In the genomic region with DNA sequence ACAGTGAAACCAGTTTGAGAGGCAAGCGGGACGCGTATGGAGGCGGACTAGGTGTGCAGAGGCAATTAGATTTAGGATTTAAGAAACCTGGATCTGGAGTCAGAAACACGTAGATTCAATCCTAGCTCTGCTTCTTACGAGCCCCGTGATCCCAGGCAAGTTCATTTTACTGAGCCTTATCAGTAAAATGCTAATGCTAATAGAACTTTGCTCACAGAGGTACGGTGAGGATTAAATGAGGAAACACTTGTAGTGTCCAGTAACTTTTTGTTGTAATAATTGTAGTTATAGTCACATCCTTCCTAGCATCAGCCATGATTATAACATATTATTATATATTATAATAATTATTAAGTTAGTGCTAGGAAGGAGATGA, we compare ENCODE assay signal across 12 cellular contexts. TPM values are rescaled to one million over a fixed set of nuclear protein-coding genes. Genes with fewer than 3 reads are reported as not detected.
DNase-seq lines count a peak whose midpoint lies in the region; ATAC-seq, FAIRE-seq and TF ChIP-seq lines count a peak whose summit lies in the region.
"Had no signal": no experiment of that assay in that cellular context is flagged by ENCODE, and none has a peak within 500 bp of the region (broad histone marks: within the 10 kb centered on the region; RNA-seq: fewer than 3 reads in every experiment).

No MANE protein-coding gene starts in this region.

- H3K4me3 ChIP-seq in H1 (ENCODE audit: extremely low read depth in 1 of 4, insufficient read depth in 2 of 4, low read depth in 3 of 4, low read length in 4 of 4): peak overlapping the region; percentile 21 to 62 (median 44); a peak in 5 of 8 replicates
- H3K4me3 ChIP-seq in mucosa of stomach (ENCODE audit: low read length): peak overlapping the region; percentile 75
- H3K4me3 ChIP-seq in upper lobe of left lung: peak overlapping the region in 3 of 4 donors; percentile 48 to 63 (median 59)

- H3K36me3 ChIP-seq in H1 (ENCODE audit: control insufficient read depth in 2 of 4, insufficient read depth in 4 of 4, low read length in 3 of 4) (no peaks in the 10 kb centered on the region), mucosa of stomach (ENCODE audit: control insufficient read depth, insufficient read depth, low read length) (peaks cover 4% of the 10 kb centered on the region), upper lobe of left lung (peaks cover 0 to 18% (median 10%) of the 10 kb centered on the region in 4 donors)

- no peaks in the 10 kb centered on the region for H3K79me1 ChIP-seq in H1 (ENCODE audit: low read depth, low read length)

- H3K79me2 ChIP-seq in H1 (ENCODE audit: control insufficient read depth in 1 of 2, insufficient read depth in 2 of 2, low read length in 2 of 2): no peaks in the 10 kb centered on the region

- H4K8ac ChIP-seq in H1 (ENCODE audit: extremely low read depth, insufficient read depth, low read length): peak overlapping the region; percentile 69

- no peak overlapping the region for H2AK5ac ChIP-seq in H1 (ENCODE audit: low read depth, low read length)

- no peak overlapping the region for H3K23ac ChIP-seq in H1 (ENCODE audit: insufficient read length)

- intact Hi-C loops in activated CD4-positive, alpha-beta memory T cell treated with anti-CD3 and anti-CD28 coated beads for 36 hours (cut with micrococcal nuclease): no loop called here

- H3K9ac ChIP-seq in H1 (replicated peaks in 1 of 4; ENCODE audit: extremely low read depth in 1 of 4, low read depth in 3 of 4, low read length in 3 of 4) (peak overlapping the region in 2 of 4 experiments; percentile 25 to 45; a peak in 4 of 7 replicates), mucosa of stomach (ENCODE audit: low read length) (peak overlapping the region; percentile 65)

- H2BK5ac ChIP-seq in H1 (ENCODE audit: low read depth, low read length): peak overlapping the region; percentile 40; the same call in 1 of the 2 replicates

- ATAC-seq in upper lobe of left lung (ENCODE audit: low FRiP score in 2 of 2): no peak
- ATAC-seq in HG03521 (IDR thresholded peaks at IDR 0.05; ENCODE audit: unreplicated experiment): no peak
- ATAC-seq: activated CD8-positive, alpha-beta T cell treated with anti-CD3 and anti-CD28 coated beads, Interleukin-2, amount 10 ng/mL, durations not matched to agents 7 days and 5 days; natural killer cell treated with Interleukin-12 subunit alpha and Interleukin-12 subunit beta and Interleukin-15 and Interleukin-18, amount 100 ng/mL, for 72 hours had no signal

- no peaks in the 10 kb centered on the region for H4K20me1 ChIP-seq in H1 (replicated peaks in 1 of 2; ENCODE audit: control insufficient read depth in 1 of 2, insufficient read depth in 2 of 2, low read length in 2 of 2)

- peaks cover 5 to 8% (median 6%) of the 10 kb centered on the region in 4 experiments for H3K4me1 ChIP-seq in H1 (replicated peaks in 1 of 4; ENCODE audit: control insufficient read depth in 3 of 4, insufficient read depth in 4 of 4, low read length in 3 of 4)
- H3K4me1 ChIP-seq in mucosa of stomach (ENCODE audit: control insufficient read depth, insufficient read depth, low read length): peaks cover 6% of the 10 kb centered on the region
- peaks cover 6 to 18% (median 14%) of the 10 kb centered on the region in 4 donors for H3K4me1 ChIP-seq in upper lobe of left lung

- peak overlapping the region; percentile 60; the same call in 1 of the 2 replicates for H2BK12ac ChIP-seq in H1 (ENCODE audit: low read depth, low read length)

- peaks cover 70% of the 10 kb centered on the region for H3K36me3 Mint-ChIP-seq in activated CD4-positive, alpha-beta memory T cell treated with anti-CD3 and anti-CD28 coated beads for 36 hours
- peaks cover 87% of the 10 kb centered on the region for H3K36me3 Mint-ChIP-seq in activated CD4-positive, alpha-beta memory T cell treated with anti-CD3 and anti-CD28 coated beads, Interleukin-2, amount 10 ng/mL, durations not matched to agents 7 days and 5 days (ENCODE audit: low read depth)

- H2AFZ ChIP-seq in H1 (ENCODE audit: low read length): peak overlapping the region; percentile 77

- H3K4me3 Mint-ChIP-seq in activated CD4-positive, alpha-beta memory T cell treated with anti-CD3 and anti-CD28 coated beads for 36 hours: no peak overlapping the region
- H3K4me3 Mint-ChIP-seq in activated CD4-positive, alpha-beta memory T cell treated with anti-CD3 and anti-CD28 coated beads, Interleukin-2, amount 10 ng/mL, durations not matched to agents 7 days and 5 days: no peak overlapping the region
- H3K4me3 Mint-ChIP-seq: activated CD8-positive, alpha-beta T cell treated with anti-CD3 and anti-CD28 coated beads, Interleukin-2, amount 10 ng/mL, durations not matched to agents 7 days and 5 days; natural killer cell treated with Interleukin-12 subunit alpha and Interleukin-12 subunit beta and Interleukin-15 and Interleukin-18, amount 100 ng/mL, for 72 hours had no signal

- TF ChIP-seq EP300 in H1 (IDR thresholded peaks at IDR 0.05; ENCODE audit: borderline replicate concordance in 1 of 2, low read depth in 2 of 2, low read length in 2 of 2) (no peak), upper lobe of left lung (IDR thresholded peaks at IDR 0.05) (no peak)

- no peak overlapping the region for H3K18ac ChIP-seq in H1 (ENCODE audit: extremely low read depth, low read length)

- H2BK20ac ChIP-seq in H1 (ENCODE audit: low read length): no peak overlapping the region

- WGBS in H1 (ENCODE audit: extremely low coverage in 1 of 2, insufficient coverage in 1 of 2, insufficient read length in 1 of 2, insufficient replicate concordance in 2 of 2, low coverage in 1 of 2, low lambda C conversion rate in 2 of 2, missing lambda C conversion rate in 1 of 2), 2 experiments: 71% methylated on average over 8 of the region's 8 CpGs; no CpG with 5 or more reads in 1 of the 2 experiments
- WGBS in upper lobe of left lung, 2 donors: 56 to 71% methylated on average over 8 of the region's 8 CpGs

- no peaks in the 10 kb centered on the region for H3K27me3 Mint-ChIP-seq in activated CD4-positive, alpha-beta memory T cell treated with anti-CD3 and anti-CD28 coated beads for 36 hours
- H3K27me3 Mint-ChIP-seq in activated CD4-positive, alpha-beta memory T cell treated with anti-CD3 and anti-CD28 coated beads, Interleukin-2, amount 10 ng/mL, durations not matched to agents 7 days and 5 days: no peaks in the 10 kb centered on the region
- H3K27me3 Mint-ChIP-seq: natural killer cell treated with Interleukin-12 subunit alpha and Interleukin-12 subunit beta and Interleukin-15 and Interleukin-18, amount 100 ng/mL, for 72 hours had no signal

- no peak overlapping the region for H3K14ac ChIP-seq in H1 (ENCODE audit: insufficient read length)

- no peak overlapping the region for H2BK120ac ChIP-seq in H1 (replicated peaks; ENCODE audit: low read depth, low read length)

- POLR2A ChIA-PET in activated CD4-positive, alpha-beta memory T cell treated with anti-CD3 and anti-CD28 coated beads for 36 hours (lab: Charles Lee): no interaction called here
- POLR2A ChIA-PET in activated CD4-positive, alpha-beta memory T cell treated with anti-CD3 and anti-CD28 coated beads, Interleukin-2, amount 10 ng/mL, durations not matched to agents 7 days and 5 days (lab: Charles Lee): interaction anchor here (1.0 to 11.6 kb wide), 2 partner anchors 12 to 20 kb away, joined by 3 to 190 read pairs; a partner anchor contains a TSS
- POLR2A ChIA-PET in H1 (lab: Charles Lee; ENCODE audit: partially characterized antibody): interaction anchor here (0.8 to 2.6 kb wide), 9 partner anchors 9 to 155 kb away, joined by 3 to 10 read pairs (median 5); a partner anchor contains a TSS

- H3K4ac ChIP-seq in H1 (replicated peaks; ENCODE audit: insufficient read length, low read depth, low read length): no peak overlapping the region

- peaks cover 10% of the 10 kb centered on the region for H3K23me2 ChIP-seq in H1 (ENCODE audit: low read depth, low read length)

- TF ChIP-seq RAD21 in H1 (IDR thresholded peaks at IDR 0.05 in 1 of 2, conservative IDR thresholded peaks at IDR 0.05 in 1 of 2; ENCODE audit: low read depth in 2 of 2, low read length in 2 of 2): no peak

- H3K27ac ChIP-seq in H1 (ENCODE audit: low read depth, low read length) (no peak overlapping the region), upper lobe of left lung (peak overlapping the region in 1 of 4 donors; percentile 45)

- H3K4me1 Mint-ChIP-seq in activated CD4-positive, alpha-beta memory T cell treated with anti-CD3 and anti-CD28 coated beads for 36 hours (ENCODE audit: low read depth): peaks cover 26% of the 10 kb centered on the region
- peaks cover 22% of the 10 kb centered on the region for H3K4me1 Mint-ChIP-seq in activated CD4-positive, alpha-beta memory T cell treated with anti-CD3 and anti-CD28 coated beads, Interleukin-2, amount 10 ng/mL, durations not matched to agents 7 days and 5 days

- no peaks in the 10 kb centered on the region; a peak in 1 of 4 replicates for H3K9me3 ChIP-seq in H1 (ENCODE audit: insufficient read depth in 2 of 2, low read depth in 1 of 2, low read length in 1 of 2)
- H3K9me3 ChIP-seq in mucosa of stomach (ENCODE audit: control insufficient read depth, low read length): no peaks in the 10 kb centered on the region
- no peaks in the 10 kb centered on the region for H3K9me3 ChIP-seq in upper lobe of left lung

- H2BK15ac ChIP-seq in H1 (ENCODE audit: low read length): peak overlapping the region; percentile 48; the same call in 1 of the 2 replicates

- no peaks in the 10 kb centered on the region for H3K9me3 Mint-ChIP-seq in activated CD4-positive, alpha-beta memory T cell treated with anti-CD3 and anti-CD28 coated beads for 36 hours
- no peaks in the 10 kb centered on the region for H3K9me3 Mint-ChIP-seq in activated CD4-positive, alpha-beta memory T cell treated with anti-CD3 and anti-CD28 coated beads, Interleukin-2, amount 10 ng/mL, durations not matched to agents 7 days and 5 days
- H3K9me3 Mint-ChIP-seq: natural killer cell treated with Interleukin-12 subunit alpha and Interleukin-12 subunit beta and Interleukin-15 and Interleukin-18, amount 100 ng/mL, for 72 hours had no signal

- no peak overlapping the region for H4K5ac ChIP-seq in H1 (ENCODE audit: insufficient read length, low read depth, low read length)

- no peak for DNase-seq in activated CD4-positive, alpha-beta memory T cell treated with anti-CD3 and anti-CD28 coated beads for 36 hours
- DNase-seq in activated CD4-positive, alpha-beta memory T cell treated with anti-CD3 and anti-CD28 coated beads, Interleukin-2, amount 10 ng/mL, durations not matched to agents 7 days and 5 days: no peak
- DNase-seq in H1 (ENCODE audit: low read depth in 1 of 2, low spot score in 2 of 2) (no peak), upper lobe of left lung (no peak), GM12892 (ENCODE audit: insufficient read length) (no peak)
- no peak for DNase-seq in stimulated activated CD4-positive, alpha-beta T cell treated with anti-CD3 and anti-CD28 coated beads, Interleukin-2, amount 100 ng/mL, for 24 hours
- DNase-seq: activated CD8-positive, alpha-beta T cell treated with anti-CD3 and anti-CD28 coated beads, Interleukin-2, amount 10 ng/mL, durations not matched to agents 7 days and 5 days; effector CD4-positive, alpha-beta T cell; KG1 had no signal

- FAIRE-seq in H1 (lab: Jason Lieb, UNC): no peak
- no peak for FAIRE-seq in GM12892 (lab: Jason Lieb, UNC)

- H3K27me3 ChIP-seq in H1 (replicated peaks in 1 of 4; ENCODE audit: control insufficient read depth in 3 of 4, extremely low read depth in 1 of 4, insufficient read depth in 3 of 4, low read length in 3 of 4) (peaks cover 3 to 19% (median 14%) of the 10 kb centered on the region in 4 experiments), mucosa of stomach (ENCODE audit: control insufficient read depth, insufficient read depth, low read length) (no peaks in the 10 kb centered on the region), upper lobe of left lung (no peaks in the 10 kb centered on the region)

- CTCF ChIA-PET in activated CD4-positive, alpha-beta memory T cell treated with anti-CD3 and anti-CD28 coated beads for 36 hours (lab: Charles Lee): interaction anchor here (1.3 to 1.8 kb wide), 2 partner anchors 9 to 23 kb away, joined by 3 to 10 read pairs; no protein-coding TSS in a partner anchor
- CTCF ChIA-PET in activated CD4-positive, alpha-beta memory T cell treated with anti-CD3 and anti-CD28 coated beads, Interleukin-2, amount 10 ng/mL, durations not matched to agents 7 days and 5 days (lab: Charles Lee): no interaction called here
- CTCF ChIA-PET in H1 (lab: Charles Lee; ENCODE audit: partially characterized antibody): interaction anchor here (0.8 to 21.2 kb wide), 11 partner anchors 10 to 238 kb away, joined by 3 to 358 read pairs (median 6); a partner anchor contains a TSS

- peak overlapping the region; percentile 6 for H3K27ac Mint-ChIP-seq in activated CD4-positive, alpha-beta memory T cell treated with anti-CD3 and anti-CD28 coated beads for 36 hours
- H3K27ac Mint-ChIP-seq in activated CD4-positive, alpha-beta memory T cell treated with anti-CD3 and anti-CD28 coated beads, Interleukin-2, amount 10 ng/mL, durations not matched to agents 7 days and 5 days: no peak overlapping the region
- H3K27ac Mint-ChIP-seq: activated CD8-positive, alpha-beta T cell treated with anti-CD3 and anti-CD28 coated beads, Interleukin-2, amount 10 ng/mL, durations not matched to agents 7 days and 5 days; natural killer cell treated with Interleukin-12 subunit alpha and Interleukin-12 subunit beta and Interleukin-15 and Interleukin-18, amount 100 ng/mL, for 72 hours had no signal

- TF ChIP-seq CTCF in H1 (IDR thresholded peaks at IDR 0.05; ENCODE audit: control extremely low read depth in 1 of 3, insufficient read depth in 1 of 3, low read depth in 1 of 3, low read length in 3 of 3) (no peak), upper lobe of left lung (IDR thresholded peaks at IDR 0.05) (no peak)

- no peak overlapping the region for H4K91ac ChIP-seq in H1 (replicated peaks; ENCODE audit: insufficient read length, low read length)

- H3K4me2 ChIP-seq in H1 (ENCODE audit: insufficient read depth in 1 of 2, low read depth in 2 of 2, low read length in 2 of 2): peak overlapping the region; percentile 82 to 90

- no peak for TF ChIP-seq POLR2A in H1 (IDR thresholded peaks at IDR 0.05; ENCODE audit: control extremely low read depth in 1 of 2, low read depth in 2 of 2, low read length in 2 of 2)
- TF ChIP-seq POLR2A in upper lobe of left lung (IDR thresholded peaks at IDR 0.05): no peak
- no peak for TF ChIP-seq POLR2A in GM12892 (IDR thresholded peaks at IDR 0.05; ENCODE audit: low read depth, low read length)

- H3K56ac ChIP-seq in H1 (replicated peaks; ENCODE audit: insufficient read length, low read depth, low read length): no peak overlapping the region

RNA-seq across cellular contexts. Expression of a gene that starts 21.2 kb away (rescaled TPM):
- 100 to 1,000 TPM; 103 TPM for total RNA-seq in activated CD4-positive, alpha-beta memory T cell treated with anti-CD3 and anti-CD28 coated beads for 36 hours
- total RNA-seq in activated CD4-positive, alpha-beta memory T cell treated with anti-CD3 and anti-CD28 coated beads, Interleukin-2, amount 10 ng/mL, durations not matched to agents 7 days and 5 days: 100 to 1,000 TPM; 201 to 215 TPM
- total RNA-seq in H1 (2021; fragmentation: NEBNext Ultra II Directional; extraction: Animal tissue kit (Norgen Biotek cat#: 25700)): 4.1 and 4.5 TPM in 2 replicates
- 3.3 and 4.8 TPM in 2 replicates for polyA plus RNA-seq in H1 (2011; rRNA removed)
- polyA plus RNA-seq in H1 (2011; cell fraction: cytosol; rRNA removed): 7.2 TPM
- polyA plus RNA-seq in H1 (2011; cell fraction: nucleus; rRNA removed): 10.3 TPM
- 2.7 to 5.1 TPM (median 4.5 TPM) in 4 replicates for polyA plus RNA-seq in H1 (2012, experiment 1 of 2)
- polyA plus RNA-seq in H1 (2012, experiment 2 of 2): 2.9 TPM
- 4.4 TPM for polyA plus RNA-seq in H1 (2013, experiment 1 of 2)
- 4.6 TPM for polyA plus RNA-seq in H1 (2013, experiment 2 of 2)
- polyA minus RNA-seq in H1 (2011; rRNA and poly(A)+ RNA removed): 2.3 and 3.5 TPM in 2 replicates
- polyA minus RNA-seq in H1 (2011; cell fraction: cytosol; rRNA and poly(A)+ RNA removed): 1.6 TPM
- 3.0 TPM for polyA minus RNA-seq in H1 (2011; cell fraction: nucleus; rRNA and poly(A)+ RNA removed)
- 10 to 100 TPM in 5 of 6 donors, 1 to 10 TPM in 1; 10.0 to 39.8 (median 23.4) TPM for total RNA-seq in upper lobe of left lung
- polyA plus RNA-seq in GM12892 (2012; ENCODE audit: missing spikeins): 24.1 TPM

RNA-seq across cellular contexts. Expression of a gene that starts 23.5 kb away (rescaled TPM):
- 10 to 100 TPM; 19.9 to 20.9 TPM for total RNA-seq in activated CD4-positive, alpha-beta memory T cell treated with anti-CD3 and anti-CD28 coated beads for 36 hours
- 10 to 100 TPM; 23.1 to 23.4 TPM for total RNA-seq in activated CD4-positive, alpha-beta memory T cell treated with anti-CD3 and anti-CD28 coated beads, Interleukin-2, amount 10 ng/mL, durations not matched to agents 7 days and 5 days
- 14.9 and 16.9 TPM in 2 replicates for total RNA-seq in H1 (2021; fragmentation: NEBNext Ultra II Directional; extraction: Animal tissue kit (Norgen Biotek cat#: 25700))
- 14.6 and 18.9 TPM in 2 replicates for polyA plus RNA-seq in H1 (2011; rRNA removed)
- 11.9 TPM for polyA plus RNA-seq in H1 (2011; cell fraction: cytosol; rRNA removed)
- 12.8 TPM for polyA plus RNA-seq in H1 (2011; cell fraction: nucleus; rRNA removed)
- polyA plus RNA-seq in H1 (2012, experiment 1 of 2): 10.5 to 16.1 TPM (median 14.7 TPM) in 4 replicates
- polyA plus RNA-seq in H1 (2012, experiment 2 of 2): 11.9 TPM
- polyA plus RNA-seq in H1 (2013, experiment 1 of 2): 10.8 TPM
- 10.5 TPM for polyA plus RNA-seq in H1 (2013, experiment 2 of 2)
- polyA minus RNA-seq in H1 (2011; rRNA and poly(A)+ RNA removed): 6.6 and 10.4 TPM in 2 replicates
- 7.1 TPM for polyA minus RNA-seq in H1 (2011; cell fraction: cytosol; rRNA and poly(A)+ RNA removed)
- 6.8 TPM for polyA minus RNA-seq in H1 (2011; cell fraction: nucleus; rRNA and poly(A)+ RNA removed)
- 10 to 100 TPM; 14.8 to 48.2 (median 31.5) TPM for total RNA-seq in upper lobe of left lung
- 7.0 TPM for polyA plus RNA-seq in GM12892 (2012; ENCODE audit: missing spikeins)

RNA-seq across cellular contexts. Expression of a gene that starts 59.3 kb away (rescaled TPM):
- 10 to 100 TPM; 35.2 to 38.5 TPM for total RNA-seq in activated CD4-positive, alpha-beta memory T cell treated with anti-CD3 and anti-CD28 coated beads for 36 hours
- 10 to 100 TPM; 42.6 to 42.7 TPM for total RNA-seq in activated CD4-positive, alpha-beta memory T cell treated with anti-CD3 and anti-CD28 coated beads, Interleukin-2, amount 10 ng/mL, durations not matched to agents 7 days and 5 days
- 17.9 and 18.3 TPM in 2 replicates for total RNA-seq in H1 (2021; fragmentation: NEBNext Ultra II Directional; extraction: Animal tissue kit (Norgen Biotek cat#: 25700))
- polyA plus RNA-seq in H1 (2011; rRNA removed): 23.9 and 27.2 TPM in 2 replicates
- polyA plus RNA-seq in H1 (2011; cell fraction: cytosol; rRNA removed): 26.3 TPM
- 101 TPM for polyA plus RNA-seq in H1 (2011; cell fraction: nucleus; rRNA removed)
- polyA plus RNA-seq in H1 (2012, experiment 1 of 2): 16.9 to 28.4 TPM (median 27.4 TPM) in 4 replicates
- 17.7 TPM for polyA plus RNA-seq in H1 (2012, experiment 2 of 2)
- polyA plus RNA-seq in H1 (2013, experiment 1 of 2): 10.3 TPM
- polyA plus RNA-seq in H1 (2013, experiment 2 of 2): 8.7 TPM
- polyA minus RNA-seq in H1 (2011; rRNA and poly(A)+ RNA removed): 29.7 and 33.8 TPM in 2 replicates
- 9.7 TPM for polyA minus RNA-seq in H1 (2011; cell fraction: cytosol; rRNA and poly(A)+ RNA removed)
- 19.5 TPM for polyA minus RNA-seq in H1 (2011; cell fraction: nucleus; rRNA and poly(A)+ RNA removed)
- total RNA-seq in upper lobe of left lung: 100 to 1,000 TPM in 2 of 6 donors, 10 to 100 TPM in 4; 26.8 to 242 (median 38.1) TPM
- polyA plus RNA-seq in GM12892 (2012; ENCODE audit: missing spikeins): 21.7 TPM
